Comparison of ENCODE assay signal across 1 cellular context in the genomic region with DNA sequence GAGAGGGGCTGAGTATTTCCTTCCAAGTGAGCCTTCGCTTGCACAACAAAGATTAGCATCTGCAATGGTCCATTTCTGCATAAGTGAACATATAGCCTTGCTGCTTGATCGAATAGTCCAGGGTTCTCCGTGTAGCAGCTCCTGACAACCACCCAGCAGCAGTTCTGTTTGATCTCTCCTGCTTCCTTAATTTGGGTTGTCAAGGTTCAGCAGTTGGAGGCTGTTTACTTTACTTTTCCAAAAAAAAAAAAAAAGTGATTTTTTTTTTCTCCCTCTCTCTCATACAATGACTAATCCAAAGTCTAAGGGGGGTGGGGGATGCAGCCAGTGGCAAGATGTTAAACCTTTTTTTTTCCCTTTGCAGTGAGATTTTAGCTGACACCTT.
A peak's percentile ranks its signal among the peaks of the same experiment; 100 is the strongest.
TF ChIP-seq lines count a peak whose summit lies in the region.

No MANE protein-coding gene starts in this region.

TF ChIP-seq in HEK293, 187 proteins besides CTCF, POLR2A, EP300 and RAD21 (continued from another document):
- no peak for TF ChIP-seq ZNF513 (tag by site-specific recombination; IDR thresholded peaks at IDR 0.05)
- TF ChIP-seq ZNF146 (tag by site-specific recombination; IDR thresholded peaks at IDR 0.05), result no peak
- TF ChIP-seq ZBTB8A (tag by site-specific recombination; IDR thresholded peaks at IDR 0.05), result no peak
- peak; percentile 82 for TF ChIP-seq TCF7L2 (IDR thresholded peaks at IDR 0.05; ENCODE audit: borderline replicate concordance, low read depth, low read length)
- TF ChIP-seq, protein P1, sequence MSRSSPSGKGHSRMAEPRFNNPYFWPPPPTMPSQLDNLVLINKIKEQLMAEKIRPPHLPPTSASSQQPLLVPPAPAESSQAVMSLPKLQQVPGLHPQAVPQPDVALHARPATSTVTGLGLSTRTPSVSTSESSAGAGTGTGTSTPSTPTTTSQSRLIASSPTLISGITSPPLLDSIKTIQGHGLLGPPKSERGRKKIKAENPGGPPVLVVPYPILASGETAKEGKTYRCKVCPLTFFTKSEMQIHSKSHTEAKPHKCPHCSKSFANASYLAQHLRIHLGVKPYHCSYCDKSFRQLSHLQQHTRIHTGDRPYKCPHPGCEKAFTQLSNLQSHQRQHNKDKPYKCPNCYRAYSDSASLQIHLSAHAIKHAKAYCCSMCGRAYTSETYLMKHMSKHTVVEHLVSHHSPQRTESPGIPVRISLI (tag by site-specific recombination; IDR thresholded peaks at IDR 0.05), result peak; percentile 66
- TF ChIP-seq SCRT2 (tag by site-specific recombination; IDR thresholded peaks at IDR 0.05), result no peak
- no peak for TF ChIP-seq ZNF169 (tag by site-specific recombination; IDR thresholded peaks at IDR 0.05)
- no peak for TF ChIP-seq ZNF155 (tag by site-specific recombination; IDR thresholded peaks at IDR 0.05)
- TF ChIP-seq, protein P2, sequence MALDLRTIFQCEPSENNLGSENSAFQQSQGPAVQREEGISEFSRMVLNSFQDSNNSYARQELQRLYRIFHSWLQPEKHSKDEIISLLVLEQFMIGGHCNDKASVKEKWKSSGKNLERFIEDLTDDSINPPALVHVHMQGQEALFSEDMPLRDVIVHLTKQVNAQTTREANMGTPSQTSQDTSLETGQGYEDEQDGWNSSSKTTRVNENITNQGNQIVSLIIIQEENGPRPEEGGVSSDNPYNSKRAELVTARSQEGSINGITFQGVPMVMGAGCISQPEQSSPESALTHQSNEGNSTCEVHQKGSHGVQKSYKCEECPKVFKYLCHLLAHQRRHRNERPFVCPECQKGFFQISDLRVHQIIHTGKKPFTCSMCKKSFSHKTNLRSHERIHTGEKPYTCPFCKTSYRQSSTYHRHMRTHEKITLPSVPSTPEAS (tag by site-specific recombination; IDR thresholded peaks at IDR 0.05), result no peak
- no peak for TF ChIP-seq ZFP41 (tag by site-specific recombination; IDR thresholded peaks at IDR 0.05; ENCODE audit: borderline replicate concordance)
- TF ChIP-seq ZBTB17 (tag by site-specific recombination; IDR thresholded peaks at IDR 0.05), result 0 out of 2 replicates have a peak, but pooled peaks have one; percentile 36
- no peak for TF ChIP-seq HOXD13 (CRISPR knock-in tag; IDR thresholded peaks at IDR 0.05; ENCODE audit: borderline replicate concordance)
- TF ChIP-seq ZNF416 (tag by site-specific recombination; IDR thresholded peaks at IDR 0.05), result no peak
- no peak for TF ChIP-seq ZNF654 (tag by site-specific recombination; IDR thresholded peaks at IDR 0.05; ENCODE audit: low read depth)
